In genomic region chr12:5481645-5482044, GRCh38 we compare ENCODE assay signal across 3 cellular contexts.
TF ChIP-seq lines count a peak whose summit lies in the region.

No MANE protein-coding gene starts in this region.

TF ChIP-seq in GM12891, 5 proteins besides CTCF, POLR2A, EP300 and RAD21:
- TF ChIP-seq PAX5 (IDR thresholded peaks at IDR 0.05; ENCODE audit: insufficient read depth, low read length, severe bottlenecking): no peak
- no peak for TF ChIP-seq POU2F2 (IDR thresholded peaks at IDR 0.05; ENCODE audit: low read depth, low read length)
- no peak for TF ChIP-seq POLR2AphosphoS5 (IDR thresholded peaks at IDR 0.05; ENCODE audit: low read depth, low read length)
- no peak for TF ChIP-seq SPI1 (IDR thresholded peaks at IDR 0.05; ENCODE audit: low read depth, low read length)
- TF ChIP-seq TAF1 (IDR thresholded peaks at IDR 0.05; ENCODE audit: low read depth, low read length): no peak

TF ChIP-seq in IMR-90, 13 proteins besides CTCF, POLR2A, EP300 and RAD21:
- TF ChIP-seq NFE2L2 (IDR thresholded peaks at IDR 0.05; ENCODE audit: low read depth, low read length): no peak
- TF ChIP-seq RFX5 (IDR thresholded peaks at IDR 0.05; ENCODE audit: low read depth, low read length): no peak
- no peak for TF ChIP-seq BHLHE40 (IDR thresholded peaks at IDR 0.05; ENCODE audit: low read depth, low read length)
- no peak for TF ChIP-seq RCOR1 (IDR thresholded peaks at IDR 0.05; ENCODE audit: insufficient replicate concordance, low read length)
- TF ChIP-seq FOS (IDR thresholded peaks at IDR 0.05; ENCODE audit: low read depth, low read length): no peak
- no peak for TF ChIP-seq SMC3 (IDR thresholded peaks at IDR 0.05; ENCODE audit: low read depth, low read length)
- no peak for TF ChIP-seq CEBPB (IDR thresholded peaks at IDR 0.05; ENCODE audit: low read depth, low read length)
- no peak for TF ChIP-seq CHD1 (IDR thresholded peaks at IDR 0.05; ENCODE audit: low read depth, low read length)
- no peak for TF ChIP-seq MAZ (IDR thresholded peaks at IDR 0.05; ENCODE audit: borderline replicate concordance, low read depth, low read length)
- TF ChIP-seq MAFK (IDR thresholded peaks at IDR 0.05; ENCODE audit: low read depth, low read length): no peak
- no peak for TF ChIP-seq MXI1 (IDR thresholded peaks at IDR 0.05; ENCODE audit: borderline replicate concordance, low read depth, low read length)
- no peak for TF ChIP-seq USF2 (IDR thresholded peaks at IDR 0.05; ENCODE audit: low read depth, low read length)
- TF ChIP-seq ELK1 (IDR thresholded peaks at IDR 0.05; ENCODE audit: borderline replicate concordance, low read depth, low read length): no peak
TF ChIP-seq in IMR-90: peak in this region for 0.

TF ChIP-seq in H1, 55 proteins besides CTCF, POLR2A, EP300 and RAD21:
- TF ChIP-seq USF2 (IDR thresholded peaks at IDR 0.05; ENCODE audit: low read length) (no peak), RFX5 (IDR thresholded peaks at IDR 0.05; ENCODE audit: borderline replicate concordance, low read depth, low read length) (no peak)
